In genomic region chr14:21070083-21070609, GRCh38 we compare ENCODE assay signal across 8 cellular contexts. TPM values are rescaled to one million over a fixed set of nuclear protein-coding genes. Genes with fewer than 3 reads are reported as not detected.
DNase-seq lines count a peak whose midpoint lies in the region; ATAC-seq and TF ChIP-seq lines count a peak whose summit lies in the region.

TSS of gene ARHGEF40 (plus strand) at chr14:21070304. CDS start at chr14:21070397, 93 bp downstream.

- H3K4me1 ChIP-seq in HCT116 (ENCODE audit: control insufficient read depth in 1 of 2, insufficient read depth in 2 of 2, low read length in 2 of 2) (peaks cover 7 to 28% of the 10 kb centered on the region in 2 experiments), endodermal cell (ENCODE audit: control insufficient read depth, insufficient read depth, low read length) (peaks cover 4% of the 10 kb centered on the region), lung (ENCODE audit: control insufficient read depth in 2 of 2, insufficient read depth in 2 of 2, low read length in 2 of 2) (no peaks in the 10 kb centered on the region)

- H3K9me3 Mint-ChIP-seq in T-cell (no peaks in the 10 kb centered on the region), endodermal cell (no peaks in the 10 kb centered on the region)

- H3K27me3 ChIP-seq in HCT116 (ENCODE audit: insufficient read depth, low read length) (0 out of 2 replicates have a peak, but pooled peaks cover 4% of the 10 kb centered on the region), endodermal cell (ENCODE audit: control insufficient read depth, insufficient read depth, low read length, poor library complexity, severe bottlenecking) (no peaks in the 10 kb centered on the region), lung (ENCODE audit: control insufficient read depth, insufficient read depth) (no peaks in the 10 kb centered on the region)

- H3K36me3 ChIP-seq in HCT116 (ENCODE audit: control insufficient read depth in 1 of 2, insufficient read depth in 2 of 2, low read length in 2 of 2) (no peaks in the 10 kb centered on the region), endodermal cell (ENCODE audit: control insufficient read depth, insufficient read depth, low read length) (peaks cover 25% of the 10 kb centered on the region), lung (ENCODE audit: control insufficient read depth in 2 of 2, insufficient read depth in 2 of 2, low read length in 2 of 2) (peaks cover 0 to 5% of the 10 kb centered on the region in 2 donors)

- DNase-seq in C1 segment of cervical spinal cord (lab: John Stamatoyannopoulos, UW) (peak in 13 of 14 donors; percentile 61 to 85 (median 78)), HCT116 (ENCODE audit: low read depth, low spot score) (no peak), T-cell (peak in 5 of 34 experiments; percentile 9 to 40 (median 12)), endodermal cell (peak; percentile 86), lung (ENCODE audit: low spot score) (no peak), substantia nigra (lab: John Stamatoyannopoulos, UW) (peak in 44 of 49 donors; percentile 46 to 88 (median 66)), GOT3 (lab: John Stamatoyannopoulos, UW) (no peak)

- H3K27ac Mint-ChIP-seq in T-cell (peak within 1 kb of the TSS; percentile 31 to 34), endodermal cell (peak within 1 kb of the TSS; percentile 95)

- H3K9ac ChIP-seq in HCT116 (ENCODE audit: low read length) (peak within 1 kb of the TSS; percentile 60), endodermal cell (ENCODE audit: extremely low read depth, low read length, poor library complexity, severe bottlenecking) (peak within 1 kb of the TSS; percentile 70)

- H3K79me2 ChIP-seq in HCT116 (ENCODE audit: insufficient read depth, low read length), result no peaks in the 10 kb centered on the region

- BruUV-seq in HCT116 (replicated peaks; lab: Mats Ljungman, UMichigan), result no TSS peak

- H3K9me2 ChIP-seq in HCT116 (ENCODE audit: insufficient read depth), result no peaks in the 10 kb centered on the region

- H3K36me3 Mint-ChIP-seq in T-cell (no peaks in the 10 kb centered on the region), endodermal cell (ENCODE audit: low read depth) (peaks cover 19% of the 10 kb centered on the region)

- WGBS in endodermal cell (ENCODE audit: insufficient coverage in 1 of 2, insufficient read length in 1 of 2), 2 experiments, result 0% methylated on average over 9 to 63 of the region's 63 CpGs
- WGBS in lung, 2 donors, result 0 to 1% methylated on average over 15 to 63 of the region's 63 CpGs

- H4K20me1 ChIP-seq in HCT116 (ENCODE audit: insufficient read depth), result no peaks in the 10 kb centered on the region

- intact Hi-C loops in HCT116 (cut with micrococcal nuclease), result no loop called here

- peak within 1 kb of the TSS; percentile 47; the same call in 1 of the 2 replicates for H3K27ac ChIP-seq in HCT116 (ENCODE audit: low read depth, low read length)
- peak within 1 kb of the TSS; percentile 94 for H3K27ac ChIP-seq in endodermal cell (ENCODE audit: low read depth, low read length)
- H3K27ac ChIP-seq in lung (ENCODE audit: low read depth in 1 of 2, low read length in 1 of 2), result peak within 1 kb of the TSS; percentile 87 to 93
- H3K27ac ChIP-seq in substantia nigra (ENCODE audit: low read depth, low read length, poor library complexity, severe bottlenecking), result peak within 1 kb of the TSS; percentile 95

- POLR2A ChIA-PET in HCT116 (lab: Charles Lee) (no interaction called here), T-cell (lab: Charles Lee) (no interaction called here)

- ATAC-seq in HCT116, result peak; percentile 78
- ATAC-seq in T-cell (replicated peaks in 1 of 4), result peak in 3 of 4 experiments; percentile 8 to 16 (median 10)
- ATAC-seq in lung (ENCODE audit: insufficient read depth, low FRiP score), result peak; percentile 68
- no peak for ATAC-seq in HG03025 (IDR thresholded peaks at IDR 0.05; ENCODE audit: low FRiP score, unreplicated experiment)

- no peaks in the 10 kb centered on the region for H3K9me3 ChIP-seq in HCT116 (ENCODE audit: control insufficient read depth in 1 of 2, insufficient read depth in 1 of 2, low read depth in 1 of 2, low read length in 2 of 2)
- no peaks in the 10 kb centered on the region for H3K9me3 ChIP-seq in endodermal cell (ENCODE audit: control insufficient read depth, low read length)
- H3K9me3 ChIP-seq in lung (ENCODE audit: control insufficient read depth in 2 of 2, insufficient read depth in 1 of 2, low read length in 1 of 2), result no peaks in the 10 kb centered on the region

- peak within 1 kb of the TSS; percentile 97 for H3K4me2 ChIP-seq in HCT116 (ENCODE audit: low read length)

- no peak for TF ChIP-seq POLR2A in HCT116 (IDR thresholded peaks at IDR 0.05; ENCODE audit: borderline replicate concordance, extremely low read depth, insufficient read depth, insufficient read length)

- H3K4me3 Mint-ChIP-seq in T-cell (peak within 1 kb of the TSS; percentile 74 to 84 (median 76)), endodermal cell (peak within 1 kb of the TSS; percentile 86)

- peak within 1 kb of the TSS; percentile 54 for H2AFZ ChIP-seq in HCT116 (ENCODE audit: low read depth, low read length, poor library complexity, severe bottlenecking)

- H3K27me3 Mint-ChIP-seq in T-cell (peaks cover 61 to 74% of the 10 kb centered on the region in 2 donors), endodermal cell (ENCODE audit: insufficient read depth) (peaks cover 8% of the 10 kb centered on the region)

- H3K4me3 ChIP-seq in HCT116 (replicated peaks in 1 of 2; ENCODE audit: low read depth in 1 of 2, low read length in 2 of 2), result peak within 1 kb of the TSS; percentile 61 to 74
- peak within 1 kb of the TSS; percentile 93 for H3K4me3 ChIP-seq in endodermal cell (ENCODE audit: low read length)
- peak within 1 kb of the TSS; percentile 60 for H3K4me3 ChIP-seq in lung

- RAD21 ChIA-PET in HCT116 (lab: Charles Lee; ENCODE audit: low non-redundant PET in 1 of 2, low total read pairs in 2 of 2, uncharacterized antibody in 2 of 2, unreplicated experiment in 2 of 2), result interaction anchor here (0.7 to 1.8 kb wide), 2 partner anchors 55 to 92 kb away, joined by 6 read pairs; no protein-coding TSS in a partner anchor

- TF ChIP-seq CTCF in HCT116 (IDR thresholded peaks at IDR 0.05 in 2 of 3, conservative IDR thresholded peaks at IDR 0.05 in 1 of 3; ENCODE audit: borderline replicate concordance in 1 of 3, insufficient read depth in 1 of 3, low read depth in 2 of 3, low read length in 2 of 3) (no peak), endodermal cell (conservative IDR thresholded peaks at IDR 0.05) (no peak), lung (IDR thresholded peaks at IDR 0.05; ENCODE audit: control extremely low read depth, extremely low read depth) (no peak)

- H3K4me1 Mint-ChIP-seq in T-cell, result peaks cover 29 to 41% (median 38%) of the 10 kb centered on the region in 3 donors
- peaks cover 16% of the 10 kb centered on the region for H3K4me1 Mint-ChIP-seq in endodermal cell

- CTCF ChIA-PET in HCT116 (lab: Charles Lee), result interaction anchor here (1.0 to 2.4 kb wide), 6 partner anchors 17 to 99 kb away, joined by 3 to 10 read pairs (median 4); no protein-coding TSS in a partner anchor
- CTCF ChIA-PET in T-cell (lab: Charles Lee), result interaction anchor here (0.9 to 3.4 kb wide), 8 partner anchors 17 to 55 kb away, joined by 3 to 23 read pairs (median 4); no protein-coding TSS in a partner anchor

- TF ChIP-seq RAD21 in HCT116 (IDR thresholded peaks at IDR 0.05; ENCODE audit: low read depth), result no peak

TF ChIP-seq in HCT116, 20 proteins besides CTCF, POLR2A, EP300 and RAD21:
- TF ChIP-seq ZFX (IDR thresholded peaks at IDR 0.05), result peak; percentile 66; the same call in 1 of the 2 replicates
- TF ChIP-seq POLR2AphosphoS5 (IDR thresholded peaks at IDR 0.05; ENCODE audit: low read depth, low read length), result peak; percentile 29; the same call in 1 of the 2 replicates
- TF ChIP-seq SRF (IDR thresholded peaks at IDR 0.05; ENCODE audit: low read depth), result no peak
- TF ChIP-seq EZH2 (IDR thresholded peaks at IDR 0.05), result no peak

RNA-seq across cellular contexts. Expression of gene ARHGEF40, which starts in this region (rescaled TPM):
- total RNA-seq in HCT116 (2021; ENCODE audit: unreplicated experiment), result 6.3 TPM
- 4.3 and 4.7 TPM in 2 replicates for polyA plus RNA-seq in HCT116 (2012)
- total RNA-seq in T-cell, result 1 to 10 TPM in 2 of 5 donors, under 1 TPM in 3; 0.39 to 3.3 (median 0.85) TPM
- 10 to 100 TPM; 71.1 to 73.5 TPM for total RNA-seq in endodermal cell
- polyA plus RNA-seq in endodermal cell (2013, experiment 1 of 2), result 65.4 TPM
- 71.9 TPM for polyA plus RNA-seq in endodermal cell (2013, experiment 2 of 2)
- 10 to 100 TPM; 36.7 to 48.6 TPM for total RNA-seq in lung
- 10 to 100 TPM; 13.1 to 17.8 TPM for polyA plus RNA-seq in lung

Comparison
In these comparisons a context has a peak if more than half of its experiments do, and no peak if none do; other contexts are left out.
1. DNase-seq: peak in C1 segment of cervical spinal cord (13 of 14), endodermal cell (single experiment) and substantia nigra (44 of 49); none in HCT116 (single experiment), lung (single experiment) and GOT3 (single experiment).
2. Peak in every context shown above with its lines, with median percentiles within 50 percentile points of each other: H3K27ac ChIP-seq and H3K4me3 ChIP-seq.